ENCODE assay signal across 2 cellular contexts in genomic region chr19:408441-409005, GRCh38.
A peak's percentile ranks its signal among the peaks of the same experiment; 100 is the strongest.
TF ChIP-seq lines count a peak whose summit lies in the region.

No MANE protein-coding gene starts in this region.

TF ChIP-seq in A549, 52 proteins besides CTCF, POLR2A, EP300 and RAD21 (continued from another document):
- no peak for TF ChIP-seq REST (IDR thresholded peaks at IDR 0.05)

TF ChIP-seq in HEK293, 187 proteins besides CTCF, POLR2A, EP300 and RAD21 (continued from another document):
- TF ChIP-seq, protein P1, sequence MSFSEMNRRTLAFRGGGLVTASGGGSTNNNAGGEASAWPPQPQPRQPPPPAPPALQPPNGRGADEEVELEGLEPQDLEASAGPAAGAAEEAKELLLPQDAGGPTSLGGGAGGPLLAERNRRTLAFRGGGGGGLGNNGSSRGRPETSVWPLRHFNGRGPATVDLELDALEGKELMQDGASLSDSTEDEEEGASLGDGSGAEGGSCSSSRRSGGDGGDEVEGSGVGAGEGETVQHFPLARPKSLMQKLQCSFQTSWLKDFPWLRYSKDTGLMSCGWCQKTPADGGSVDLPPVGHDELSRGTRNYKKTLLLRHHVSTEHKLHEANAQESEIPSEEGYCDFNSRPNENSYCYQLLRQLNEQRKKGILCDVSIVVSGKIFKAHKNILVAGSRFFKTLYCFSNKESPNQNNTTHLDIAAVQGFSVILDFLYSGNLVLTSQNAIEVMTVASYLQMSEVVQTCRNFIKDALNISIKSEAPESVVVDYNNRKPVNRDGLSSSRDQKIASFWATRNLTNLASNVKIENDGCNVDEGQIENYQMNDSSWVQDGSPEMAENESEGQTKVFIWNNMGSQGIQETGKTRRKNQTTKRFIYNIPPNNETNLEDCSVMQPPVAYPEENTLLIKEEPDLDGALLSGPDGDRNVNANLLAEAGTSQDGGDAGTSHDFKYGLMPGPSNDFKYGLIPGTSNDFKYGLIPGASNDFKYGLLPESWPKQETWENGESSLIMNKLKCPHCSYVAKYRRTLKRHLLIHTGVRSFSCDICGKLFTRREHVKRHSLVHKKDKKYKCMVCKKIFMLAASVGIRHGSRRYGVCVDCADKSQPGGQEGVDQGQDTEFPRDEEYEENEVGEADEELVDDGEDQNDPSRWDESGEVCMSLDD (tag by site-specific recombination; IDR thresholded peaks at IDR 0.05): peak; percentile 68; the same call in 1 of the 2 replicates
- TF ChIP-seq ZIC2 (tag by site-specific recombination; IDR thresholded peaks at IDR 0.05) (peak; percentile 62), GLIS1 (tag by site-specific recombination; IDR thresholded peaks at IDR 0.05) (peak; percentile 86), REPIN1 (tag by site-specific recombination; IDR thresholded peaks at IDR 0.05; ENCODE audit: low read depth) (no peak), PRDM10 (tag by site-specific recombination; IDR thresholded peaks at IDR 0.05) (peak; percentile 53; the same call in 1 of the 2 replicates), ZNF76 (tag by site-specific recombination; IDR thresholded peaks at IDR 0.05; ENCODE audit: borderline replicate concordance, low read depth) (0 out of 2 replicates have a peak, but pooled peaks have one; percentile 15), REST (tag by site-specific recombination; IDR thresholded peaks at IDR 0.05) (no peak), KLF8 (tag by site-specific recombination; IDR thresholded peaks at IDR 0.05) (peak; percentile 46; the same call in 1 of the 2 replicates), IKZF3 (tag by site-specific recombination; IDR thresholded peaks at IDR 0.05) (peak; percentile 57; the same call in 1 of the 2 replicates), GLIS2 (tag by site-specific recombination; IDR thresholded peaks at IDR 0.05) (peak; percentile 62), ZNF324 (tag by site-specific recombination; IDR thresholded peaks at IDR 0.05) (no peak), ZNF16 (tag by site-specific recombination; IDR thresholded peaks at IDR 0.05; ENCODE audit: low read depth) (no peak), ZFHX2 (tag by site-specific recombination; conservative IDR thresholded peaks at IDR 0.05) (peak; percentile 88), GFI1B (tag by site-specific recombination; IDR thresholded peaks at IDR 0.05) (no peak), ZBTB26 (tag by site-specific recombination; optimal IDR thresholded peaks at IDR 0.05) (peak; percentile 13), EGR2 (tag by site-specific recombination; IDR thresholded peaks at IDR 0.05; ENCODE audit: low read depth) (peak; percentile 79), SETDB1 (IDR thresholded peaks at IDR 0.05; ENCODE audit: insufficient read length, low read length) (no peak), KLF9 (tag by site-specific recombination; IDR thresholded peaks at IDR 0.05; ENCODE audit: low read depth) (0 out of 2 replicates have a peak, but pooled peaks have one; percentile 26), KLF7 (tag by site-specific recombination; IDR thresholded peaks at IDR 0.05; ENCODE audit: borderline replicate concordance) (peak; percentile 26; the same call in 1 of the 2 replicates), SP3 (tag by site-specific recombination; IDR thresholded peaks at IDR 0.05) (peak; percentile 76)
- TF ChIP-seq, protein P2, sequence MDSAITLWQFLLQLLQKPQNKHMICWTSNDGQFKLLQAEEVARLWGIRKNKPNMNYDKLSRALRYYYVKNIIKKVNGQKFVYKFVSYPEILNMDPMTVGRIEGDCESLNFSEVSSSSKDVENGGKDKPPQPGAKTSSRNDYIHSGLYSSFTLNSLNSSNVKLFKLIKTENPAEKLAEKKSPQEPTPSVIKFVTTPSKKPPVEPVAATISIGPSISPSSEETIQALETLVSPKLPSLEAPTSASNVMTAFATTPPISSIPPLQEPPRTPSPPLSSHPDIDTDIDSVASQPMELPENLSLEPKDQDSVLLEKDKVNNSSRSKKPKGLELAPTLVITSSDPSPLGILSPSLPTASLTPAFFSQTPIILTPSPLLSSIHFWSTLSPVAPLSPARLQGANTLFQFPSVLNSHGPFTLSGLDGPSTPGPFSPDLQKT (IDR thresholded peaks at IDR 0.05; ENCODE audit: borderline replicate concordance, low read depth, low read length): no peak
- TF ChIP-seq, protein P3, sequence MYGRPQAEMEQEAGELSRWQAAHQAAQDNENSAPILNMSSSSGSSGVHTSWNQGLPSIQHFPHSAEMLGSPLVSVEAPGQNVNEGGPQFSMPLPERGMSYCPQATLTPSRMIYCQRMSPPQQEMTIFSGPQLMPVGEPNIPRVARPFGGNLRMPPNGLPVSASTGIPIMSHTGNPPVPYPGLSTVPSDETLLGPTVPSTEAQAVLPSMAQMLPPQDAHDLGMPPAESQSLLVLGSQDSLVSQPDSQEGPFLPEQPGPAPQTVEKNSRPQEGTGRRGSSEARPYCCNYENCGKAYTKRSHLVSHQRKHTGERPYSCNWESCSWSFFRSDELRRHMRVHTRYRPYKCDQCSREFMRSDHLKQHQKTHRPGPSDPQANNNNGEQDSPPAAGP (tag by site-specific recombination; IDR thresholded peaks at IDR 0.05): peak; percentile 43; the same call in 1 of the 2 replicates
- TF ChIP-seq, protein P4, sequence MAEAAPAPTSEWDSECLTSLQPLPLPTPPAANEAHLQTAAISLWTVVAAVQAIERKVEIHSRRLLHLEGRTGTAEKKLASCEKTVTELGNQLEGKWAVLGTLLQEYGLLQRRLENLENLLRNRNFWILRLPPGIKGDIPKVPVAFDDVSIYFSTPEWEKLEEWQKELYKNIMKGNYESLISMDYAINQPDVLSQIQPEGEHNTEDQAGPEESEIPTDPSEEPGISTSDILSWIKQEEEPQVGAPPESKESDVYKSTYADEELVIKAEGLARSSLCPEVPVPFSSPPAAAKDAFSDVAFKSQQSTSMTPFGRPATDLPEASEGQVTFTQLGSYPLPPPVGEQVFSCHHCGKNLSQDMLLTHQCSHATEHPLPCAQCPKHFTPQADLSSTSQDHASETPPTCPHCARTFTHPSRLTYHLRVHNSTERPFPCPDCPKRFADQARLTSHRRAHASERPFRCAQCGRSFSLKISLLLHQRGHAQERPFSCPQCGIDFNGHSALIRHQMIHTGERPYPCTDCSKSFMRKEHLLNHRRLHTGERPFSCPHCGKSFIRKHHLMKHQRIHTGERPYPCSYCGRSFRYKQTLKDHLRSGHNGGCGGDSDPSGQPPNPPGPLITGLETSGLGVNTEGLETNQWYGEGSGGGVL (tag by site-specific recombination; IDR thresholded peaks at IDR 0.05): peak; percentile 61
TF ChIP-seq in HEK293: peak in this region for 21.
